ENCODE assay signal across 25 cellular contexts in the genomic region with DNA sequence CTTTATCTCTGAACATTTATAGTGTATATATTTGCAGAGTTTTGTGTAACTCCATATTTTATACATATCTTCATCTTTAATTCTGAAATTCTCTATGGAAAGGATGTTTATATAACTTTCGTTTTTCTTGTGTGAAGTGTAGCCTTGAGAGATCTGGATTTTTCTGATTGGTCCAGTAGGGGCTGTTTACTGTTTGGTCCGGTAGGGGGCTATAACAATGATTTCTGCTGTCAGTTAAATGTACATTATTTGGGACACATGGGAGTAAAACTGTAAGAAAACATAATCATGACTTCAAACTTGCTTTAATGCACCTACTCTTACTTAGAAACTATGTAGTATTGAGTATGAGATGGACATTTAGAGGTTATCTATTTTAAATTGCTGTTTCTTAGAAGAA.
"Had no signal": no experiment of that assay in that cellular context is flagged by ENCODE, and none has a peak within 500 bp of the region (broad histone marks: within the 10 kb centered on the region; RNA-seq: fewer than 3 reads in every experiment).

No MANE protein-coding gene starts in this region.

- H3K4me1 ChIP-seq: esophagus squamous epithelium, heart right ventricle, pancreas, prostate gland, uterus had no signal

- H3K27me3 ChIP-seq: esophagus squamous epithelium, heart right ventricle, uterus had no signal

- ATAC-seq: activated CD8-positive, alpha-beta T cell treated with anti-CD3 and anti-CD28 coated beads for 36 hours; activated naive CD8-positive, alpha-beta T cell treated with anti-CD3 and anti-CD28 coated beads, Interleukin-2, amount 50 U/mL, for 24 hours; activated T-cell treated with anti-CD3 and anti-CD28 coated beads, Interleukin-2, amount 50 U/mL, for 4 hours; heart right ventricle; naive thymus-derived CD8-positive, alpha-beta T cell; pancreas; sciatic nerve; stimulated activated effector memory CD8-positive, alpha-beta T cell treated with anti-CD3 and anti-CD28 coated beads, Interleukin-12 subunit alpha, Interleukin-12 subunit beta, amount 100 ng/mL, for 72 hours had no signal

- DNase-seq: activated CD4-positive, alpha-beta T cell treated with anti-CD3 and anti-CD28 coated beads, Interleukin-2, amount 50 U/mL, for 1 hour; activated CD4-positive, CD25-positive, alpha-beta regulatory T cell treated with anti-CD3 and anti-CD28 coated beads, Interleukin-2, amount 50 U/mL, for 72 hours; activated CD8-positive, alpha-beta T cell treated with anti-CD3 and anti-CD28 coated beads for 36 hours; activated naive CD8-positive, alpha-beta T cell treated with anti-CD3 and anti-CD28 coated beads, Interleukin-2, amount 50 U/mL, for 24 hours; activated T-cell treated with anti-CD3 and anti-CD28 coated beads, Interleukin-2, amount 50 U/mL, for 4 hours; amygdala; dermis blood vessel endothelial cell; effector CD4-positive, alpha-beta T cell; esophagus squamous epithelium; foreskin melanocyte; heart right ventricle; naive thymus-derived CD8-positive, alpha-beta T cell; nucleus accumbens; pancreas; retina; stimulated activated CD4-positive, alpha-beta T cell treated with anti-CD3 and anti-CD28 coated beads, Interleukin-12 subunit alpha, Interleukin-12 subunit beta, amount 100 ng/mL, for 4 hours; stimulated activated CD4-positive, alpha-beta T cell treated with anti-CD3 and anti-CD28 coated beads, Interleukin-4, amount 100 ng/mL, for 24 hours; trophoblast cell; uterus had no signal

- H3K36me3 ChIP-seq: esophagus squamous epithelium, heart right ventricle, pancreas, prostate gland, thoracic aorta, uterus had no signal

- H3K27ac ChIP-seq: epithelial cell of prostate, esophagus squamous epithelium, heart right ventricle, pancreas, prostate gland, skin epidermis, thoracic aorta, uterus had no signal

- H3K4me3 ChIP-seq: esophagus squamous epithelium, heart right ventricle, pancreas, prostate gland, skin epidermis, thoracic aorta, uterus had no signal

- H3K9me3 ChIP-seq: esophagus squamous epithelium, heart right ventricle, pancreas, prostate gland, thoracic aorta, uterus had no signal
